8 cellular contexts compared by ENCODE assay signal in genomic region chr14:35821546-35822411, GRCh38. TPM values are rescaled to one million over a fixed set of nuclear protein-coding genes. Genes with fewer than 3 reads are reported as not detected.
A peak's percentile ranks its signal among the peaks of the same experiment; 100 is the strongest.
DNase-seq lines count a peak whose midpoint lies in the region; ATAC-seq and TF ChIP-seq lines count a peak whose summit lies in the region.

No MANE protein-coding gene starts in this region.

- H3K9me3 Mint-ChIP-seq in WTC11 = no peaks in the 10 kb centered on the region

- H3K36me3 ChIP-seq in Karpas-422 (ENCODE audit: insufficient read depth, low read length) = no peaks in the 10 kb centered on the region
- no peaks in the 10 kb centered on the region for H3K36me3 ChIP-seq in kidney epithelial cell (ENCODE audit: control insufficient read depth, insufficient read depth, low read length)

- H4K20me1 ChIP-seq in Karpas-422 (ENCODE audit: insufficient read depth, low read depth, low read length) = no peaks in the 10 kb centered on the region

- no peaks in the 10 kb centered on the region for H3K27me3 Mint-ChIP-seq in WTC11 (ENCODE audit: low read depth)

- H3K36me3 Mint-ChIP-seq in WTC11 = no peaks in the 10 kb centered on the region

- H3K9me3 ChIP-seq in Karpas-422 (ENCODE audit: low read length) = no peaks in the 10 kb centered on the region

- peak overlapping the region; percentile 24 for H3K4me2 ChIP-seq in Karpas-422 (ENCODE audit: low read depth, low read length, poor library complexity, severe bottlenecking)

- H3K27me3 ChIP-seq in Karpas-422 (ENCODE audit: low read length) (no peaks in the 10 kb centered on the region), kidney epithelial cell (ENCODE audit: control insufficient read depth, insufficient read depth, low read length) (no peaks in the 10 kb centered on the region)

- H3K27ac ChIP-seq in Karpas-422 (ENCODE audit: low read length) = no peak overlapping the region

- H3K4me1 ChIP-seq in Karpas-422 (ENCODE audit: low read length) = peaks cover 17% of the 10 kb centered on the region

- CTCF ChIA-PET in WTC11 (lab: Charles Lee) = interaction anchor here (0.6 to 1.7 kb wide), 3 partner anchors 10 to 163 kb away, joined by 3 to 9 read pairs (median 4); no protein-coding TSS in a partner anchor

- no peaks in the 10 kb centered on the region for H3K9me2 ChIP-seq in Karpas-422 (replicated peaks; ENCODE audit: insufficient read depth, low read length)

- H3K27ac Mint-ChIP-seq in WTC11 = no peak overlapping the region

- H3K9ac ChIP-seq in Karpas-422 (ENCODE audit: low read length) = peak overlapping the region; percentile 25; the same call in 1 of the 2 replicates

- H3K4me3 ChIP-seq in Karpas-422 (ENCODE audit: low read length) = no peak overlapping the region
- H3K4me3 ChIP-seq in kidney epithelial cell (ENCODE audit: low read depth, low read length) = no peak overlapping the region

- H3K79me2 ChIP-seq in Karpas-422 (ENCODE audit: low read length) = peaks cover 5% of the 10 kb centered on the region

- no peak for ATAC-seq in WTC11
- ATAC-seq in HG03108 (IDR thresholded peaks at IDR 0.05; ENCODE audit: unreplicated experiment) = no peak

- 0 out of 2 replicates have a peak, but pooled peaks cover 2% of the 10 kb centered on the region for H3K4me1 Mint-ChIP-seq in WTC11

- TF ChIP-seq CTCF in WTC11 (IDR thresholded peaks at IDR 0.05) = peak; percentile 70
- TF ChIP-seq CTCF in kidney epithelial cell (IDR thresholded peaks at IDR 0.05; ENCODE audit: insufficient read depth, low read length, poor library complexity, severe bottlenecking) = peak; percentile 88

- DNase-seq in NCI-H82 (lab: John Stamatoyannopoulos, UW) = peak; percentile 60
- no peak for DNase-seq in NCI-H82 treated with DMSO at 0.1 percent for 48 hours (lab: John Stamatoyannopoulos, UW; ENCODE audit: unreplicated experiment)
- peak; percentile 82 for DNase-seq in Karpas-422
- no peak for DNase-seq in WTC11 (ENCODE audit: low spot score)
- no peak for DNase-seq in kidney epithelial cell (ENCODE audit: low read depth)
- DNase-seq in hippocampal formation (lab: John Stamatoyannopoulos, UW) = no peak
- no peak for DNase-seq in HPDE6-E6E7 (ENCODE audit: extremely low spot score)

- POLR2A ChIA-PET in WTC11 (lab: Charles Lee) = no interaction called here

- H2AFZ ChIP-seq in Karpas-422 (ENCODE audit: low read length) = peak overlapping the region; percentile 76

- H3K4me3 Mint-ChIP-seq in WTC11 = no peak overlapping the region

TF ChIP-seq in WTC11, 78 proteins besides CTCF, POLR2A, EP300 and RAD21:
- no peak for TF ChIP-seq ARID4B (CRISPR knock-in tag; IDR thresholded peaks at IDR 0.05; ENCODE audit: borderline replicate concordance)
- TF ChIP-seq ZNF512 (CRISPR knock-in tag; IDR thresholded peaks at IDR 0.05; ENCODE audit: borderline replicate concordance) = no peak
- no peak for TF ChIP-seq SOX15 (CRISPR knock-in tag; IDR thresholded peaks at IDR 0.05)
- TF ChIP-seq GABPB1 (CRISPR knock-in tag; IDR thresholded peaks at IDR 0.05) = 0 out of 2 replicates have a peak, but pooled peaks have one; percentile 26

RNA-seq across cellular contexts. Expression of gene BRMS1L, which starts 4.4 kb away (rescaled TPM):
- 22.7 and 24.2 TPM in 2 replicates for total RNA-seq in Karpas-422 (2014; rRNA removed; shearing (Covaris generic); ENCODE audit: low replicate concordance)
- total RNA-seq in WTC11 (2021) (10.7 to 12.9 TPM (median 12.1 TPM) in 3 replicates), kidney epithelial cell (5.6 and 6.4 TPM in 2 replicates)

RNA-seq across cellular contexts. Expression of gene RALGAPA1, which starts 12.7 kb away (rescaled TPM):
- total RNA-seq in Karpas-422 (2014; rRNA removed; shearing (Covaris generic); ENCODE audit: low replicate concordance) = 54.3 and 138 TPM in 2 replicates
- total RNA-seq in WTC11 (2021) (28.8 to 31.7 TPM (median 29.3 TPM) in 3 replicates), kidney epithelial cell (31.1 and 44.4 TPM in 2 replicates)

Comparison
In these comparisons a context has a peak if more than half of its experiments do, and no peak if none do; other contexts are left out.
1. DNase-seq: peak in NCI-H82 (single experiment) and Karpas-422 (single experiment); none in NCI-H82 treated with DMSO at 0.1 percent for 48 hours (single experiment), WTC11 (single experiment), kidney epithelial cell (single experiment), hippocampal formation (0 of 2) and HPDE6-E6E7 (single experiment).